10 cellular contexts compared by ENCODE assay signal in genomic region chr18:22349317-22349898, GRCh38.
DNase-seq lines count a peak whose midpoint lies in the region; ATAC-seq, FAIRE-seq and TF ChIP-seq lines count a peak whose summit lies in the region.
"Had no signal": no experiment of that assay in that cellular context is flagged by ENCODE, and none has a peak within 500 bp of the region (broad histone marks: within the 10 kb centered on the region; RNA-seq: fewer than 3 reads in every experiment).

No MANE protein-coding gene starts in this region.

- H3K9ac ChIP-seq in neural cell (ENCODE audit: low read length), result no peak overlapping the region

- TF ChIP-seq CTCF in A549 (IDR thresholded peaks at IDR 0.05), result no peak
- TF ChIP-seq CTCF in fibroblast of villous mesenchyme (IDR thresholded peaks at IDR 0.05; ENCODE audit: insufficient read depth, low read depth, low read length), result no peak
- TF ChIP-seq CTCF in neural cell (IDR thresholded peaks at IDR 0.05; ENCODE audit: poor library complexity, severe bottlenecking), result no peak

- H3K9me3 ChIP-seq in A549 (no peaks in the 10 kb centered on the region), neural cell (ENCODE audit: low read length) (no peaks in the 10 kb centered on the region)

- peaks cover 78% of the 10 kb centered on the region for H3K27me3 ChIP-seq in neural cell (ENCODE audit: insufficient read depth, low read depth, low read length)

- FAIRE-seq in A549 (lab: Jason Lieb, UNC), result no peak
- FAIRE-seq: TTC549 had no signal

- H3K9me2 ChIP-seq in neural cell (ENCODE audit: insufficient read depth, low read length), result no peaks in the 10 kb centered on the region

- TF ChIP-seq EP300 in A549 (IDR thresholded peaks at IDR 0.05), result no peak
- no peak for TF ChIP-seq EP300 in neural cell (conservative IDR thresholded peaks at IDR 0.05; ENCODE audit: poor library complexity, severe bottlenecking)

- peak overlapping the region; percentile 84 to 89 for H3K27ac Mint-ChIP-seq in T-cell

- no peaks in the 10 kb centered on the region for H3K36me3 Mint-ChIP-seq in T-cell

- peaks cover 30 to 37% (median 36%) of the 10 kb centered on the region in 3 donors for H3K4me1 Mint-ChIP-seq in T-cell

- no peaks in the 10 kb centered on the region for H3K79me2 ChIP-seq in neural cell (replicated peaks; ENCODE audit: insufficient read depth, low read length)

- TF ChIP-seq POLR2A in A549 (IDR thresholded peaks at IDR 0.05; ENCODE audit: low read length), result no peak

- no peak for ATAC-seq in A549
- no peak for ATAC-seq in T-cell (replicated peaks in 1 of 4)
- no peak for ATAC-seq in HG02642 (IDR thresholded peaks at IDR 0.05; ENCODE audit: poor library complexity, unreplicated experiment)

- H3K4me2 ChIP-seq in A549, result peak overlapping the region; percentile 71; the same call in 1 of the 3 replicates
- H3K4me2 ChIP-seq in neural cell (ENCODE audit: low read length), result no peak overlapping the region

- H3K27ac ChIP-seq in A549 (peak overlapping the region; percentile 81 to 90; a peak in 5 of 6 replicates), neural cell (ENCODE audit: low read length) (no peak overlapping the region)

- WGBS in A549 (ENCODE audit: missing lambda C conversion rate), result 96% methylated on average over 11 of the region's 11 CpGs

- POLR2A ChIA-PET in A549 (lab: Yijun Ruan, JAX) (no interaction called here), T-cell (lab: Charles Lee) (no interaction called here)

- H3K4me3 Mint-ChIP-seq in T-cell, result peak overlapping the region; percentile 79 to 81 (median 80)

- H2AFZ ChIP-seq in neural cell (ENCODE audit: low read depth, low read length), result no peak overlapping the region

- H3F3A ChIP-seq in neural cell (ENCODE audit: insufficient read depth, low read length, poor library complexity, severe bottlenecking), result no peaks in the 10 kb centered on the region

- H3K27me3 Mint-ChIP-seq in T-cell, result peaks cover 34 to 42% of the 10 kb centered on the region in 2 donors

- no peaks in the 10 kb centered on the region for H4K20me1 ChIP-seq in neural cell (ENCODE audit: insufficient read depth)

- no peak for TF ChIP-seq RAD21 in A549 (conservative IDR thresholded peaks at IDR 0.05 in 1 of 2, IDR thresholded peaks at IDR 0.05 in 1 of 2)
- TF ChIP-seq RAD21 in neural cell (conservative IDR thresholded peaks at IDR 0.05), result no peak

- CTCF ChIA-PET in A549 (lab: Yijun Ruan, JAX), result interaction anchor here (0.5 kb wide), 1 partner anchor 98 kb away, joined by 4 read pairs; no protein-coding TSS in a partner anchor
- CTCF ChIA-PET in T-cell (lab: Charles Lee), result no interaction called here

- DNase-seq in A549 (ENCODE audit: low read depth in 1 of 2, low spot score in 1 of 2) (no peak), T-cell (no peak), fibroblast of villous mesenchyme (ENCODE audit: low read depth) (peak; percentile 92), NOMO-1 (lab: John Stamatoyannopoulos, UW; ENCODE audit: unreplicated experiment in 2 of 2) (no peak), NCI-H2029 treated with DMSO at 0.1 percent for 48 hours (lab: John Stamatoyannopoulos, UW) (no peak), NCI-H128 (lab: John Stamatoyannopoulos, UW; ENCODE audit: unreplicated experiment) (no peak)
- DNase-seq: NCI-H2171 had no signal

- peaks cover 0 to 6% (median 4%) of the 10 kb centered on the region in 3 donors for H3K9me3 Mint-ChIP-seq in T-cell

- no peaks in the 10 kb centered on the region for H3K36me3 ChIP-seq in neural cell (ENCODE audit: insufficient read depth, low read length)

- H3K4me3 ChIP-seq in A549 (no peak overlapping the region), fibroblast of villous mesenchyme (ENCODE audit: low read depth, low read length) (peak overlapping the region; percentile 58), neural cell (ENCODE audit: low read length) (peak overlapping the region; percentile 67)

- peaks cover 18% of the 10 kb centered on the region for H3K4me1 ChIP-seq in A549

TF ChIP-seq in A549, 52 proteins besides CTCF, POLR2A, EP300 and RAD21:
- no peak for TF ChIP-seq JUN (IDR thresholded peaks at IDR 0.05)
- TF ChIP-seq JUNB (IDR thresholded peaks at IDR 0.05), result no peak
- TF ChIP-seq MAX (IDR thresholded peaks at IDR 0.05), result no peak
- TF ChIP-seq ESRRA (IDR thresholded peaks at IDR 0.05; ENCODE audit: borderline replicate concordance, low read length), result no peak
- TF ChIP-seq CHD2 (IDR thresholded peaks at IDR 0.05; ENCODE audit: low read length, partially characterized antibody), result no peak
- no peak for TF ChIP-seq KDM1A (IDR thresholded peaks at IDR 0.05; ENCODE audit: low read depth)
- no peak for TF ChIP-seq SMC3 (IDR thresholded peaks at IDR 0.05)
- TF ChIP-seq HES2 (IDR thresholded peaks at IDR 0.05), result no peak

TF ChIP-seq in neural cell, 6 proteins besides CTCF, POLR2A, EP300 and RAD21:
- TF ChIP-seq SMC3 (conservative IDR thresholded peaks at IDR 0.05; ENCODE audit: poor library complexity) (no peak), MXI1 (conservative IDR thresholded peaks at IDR 0.05; ENCODE audit: poor library complexity, severe bottlenecking) (no peak), TAF1 (IDR thresholded peaks at IDR 0.05; ENCODE audit: low read depth) (no peak), EZH2 (IDR thresholded peaks at IDR 0.05; ENCODE audit: borderline replicate concordance, insufficient read depth, low read length, poor library complexity, severe bottlenecking) (no peak)
